Comparison of ENCODE assay signal across 8 cellular contexts in genomic region chr16:57906385-57907316, GRCh38.
DNase-seq lines count a peak whose midpoint lies in the region; ATAC-seq and TF ChIP-seq lines count a peak whose summit lies in the region.

No MANE protein-coding gene starts in this region.

- ATAC-seq in GM18508 (IDR thresholded peaks at IDR 0.05; ENCODE audit: insufficient read depth, unreplicated experiment) (peak; percentile 50), HG03378 (IDR thresholded peaks at IDR 0.05; ENCODE audit: unreplicated experiment) (no peak)
- peak; percentile 75 for ATAC-seq in activated CD8-positive, alpha-beta T cell treated with anti-CD3 and anti-CD28 coated beads for 36 hours

- peak; percentile 42 for DNase-seq in activated CD8-positive, alpha-beta T cell treated with anti-CD3 and anti-CD28 coated beads for 36 hours
- DNase-seq in germinal center (ENCODE audit: low spot score) (peak; percentile 11), NOMO-1 (lab: John Stamatoyannopoulos, UW; ENCODE audit: unreplicated experiment in 2 of 2) (no peak), AML-193 (lab: John Stamatoyannopoulos, UW) (no peak), COR-L47 (lab: John Stamatoyannopoulos, UW) (no peak)
- peak; percentile 8 for DNase-seq in stimulated activated CD8-positive, alpha-beta memory T cell treated with anti-CD3 and anti-CD28 coated beads, Interleukin-15, amount 100 ng/mL, for 1 hour (ENCODE audit: low read depth)

- H3K27ac Mint-ChIP-seq in activated CD8-positive, alpha-beta T cell treated with anti-CD3 and anti-CD28 coated beads for 36 hours = no peak overlapping the region

- H3K4me1 Mint-ChIP-seq in activated CD8-positive, alpha-beta T cell treated with anti-CD3 and anti-CD28 coated beads for 36 hours (ENCODE audit: low read depth) = no peaks in the 10 kb centered on the region

- H3K9me3 Mint-ChIP-seq in activated CD8-positive, alpha-beta T cell treated with anti-CD3 and anti-CD28 coated beads for 36 hours = no peaks in the 10 kb centered on the region

- H3K36me3 Mint-ChIP-seq in activated CD8-positive, alpha-beta T cell treated with anti-CD3 and anti-CD28 coated beads for 36 hours (ENCODE audit: low read depth) = no peaks in the 10 kb centered on the region

- no peak overlapping the region for H3K4me3 Mint-ChIP-seq in activated CD8-positive, alpha-beta T cell treated with anti-CD3 and anti-CD28 coated beads for 36 hours

- H3K27me3 Mint-ChIP-seq in activated CD8-positive, alpha-beta T cell treated with anti-CD3 and anti-CD28 coated beads for 36 hours = peaks cover 6% of the 10 kb centered on the region

- POLR2A ChIA-PET in activated CD8-positive, alpha-beta T cell treated with anti-CD3 and anti-CD28 coated beads for 36 hours (lab: Charles Lee) = interaction anchor here (0.6 to 1.0 kb wide), 2 partner anchors 82 to 85 kb away, joined by 3 to 4 read pairs; no protein-coding TSS in a partner anchor

- CTCF ChIA-PET in activated CD8-positive, alpha-beta T cell treated with anti-CD3 and anti-CD28 coated beads for 36 hours (lab: Charles Lee) = interaction anchor here (0.8 to 2.5 kb wide), 11 partner anchors 8 to 123 kb away, joined by 3 to 9 read pairs (median 4); partner anchors contain the start of gene USB1

- peak; percentile 38 for TF ChIP-seq CTCF in activated CD8-positive, alpha-beta T cell treated with anti-CD3 and anti-CD28 coated beads for 36 hours (IDR thresholded peaks at IDR 0.05)

- intact Hi-C loops in activated CD8-positive, alpha-beta T cell treated with anti-CD3 and anti-CD28 coated beads for 36 hours (cut with micrococcal nuclease) = no loop called here

Comparison
In these comparisons a context has a peak if more than half of its experiments do, and no peak if none do; other contexts are left out.
1. DNase-seq: peak in activated CD8-positive, alpha-beta T cell treated with anti-CD3 and anti-CD28 coated beads for 36 hours (single experiment), germinal center (single experiment) and stimulated activated CD8-positive, alpha-beta memory T cell treated with anti-CD3 and anti-CD28 coated beads, Interleukin-15, amount 100 ng/mL, for 1 hour (single experiment); none in NOMO-1 (0 of 2), AML-193 (0 of 2) and COR-L47 (single experiment).